ENCODE assay signal across 17 cellular contexts in the genomic region with DNA sequence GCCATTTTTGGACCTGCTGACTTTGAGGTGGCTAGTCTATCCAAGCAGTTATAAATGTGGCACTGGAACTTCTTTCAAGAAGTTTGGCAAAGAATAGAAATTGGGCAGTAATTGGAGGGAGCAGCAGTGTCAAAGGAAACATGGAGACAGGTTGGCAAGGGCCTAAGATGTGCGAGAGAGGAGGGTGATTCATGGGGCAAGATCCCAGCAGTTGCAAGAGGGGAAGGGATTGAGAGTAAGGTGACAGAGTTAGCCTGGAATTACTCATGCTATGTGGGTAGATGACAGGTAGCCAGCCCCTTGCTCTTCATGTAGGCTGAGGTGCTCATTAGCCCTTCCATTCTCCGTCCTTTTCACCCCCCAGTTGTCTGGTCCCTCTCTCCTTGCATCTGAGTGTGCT. TPM values are rescaled to one million over a fixed set of nuclear protein-coding genes. Genes with fewer than 3 reads are reported as not detected.
DNase-seq lines count a peak whose midpoint lies in the region; ATAC-seq and TF ChIP-seq lines count a peak whose summit lies in the region.
"Had no signal": no experiment of that assay in that cellular context is flagged by ENCODE, and none has a peak within 500 bp of the region (broad histone marks: within the 10 kb centered on the region; RNA-seq: fewer than 3 reads in every experiment).

No MANE protein-coding gene starts in this region.

- intact Hi-C loops in PC-3 (cut with micrococcal nuclease), result no loop called here

- DNase-seq in activated effector memory CD4-positive, alpha-beta T cell treated with anti-CD3 and anti-CD28 coated beads, Interleukin-2, amount 50 U/mL, for 16 hours, result peak; percentile 16
- DNase-seq in activated effector memory CD4-positive, alpha-beta T cell treated with Interleukin-2 at 50 U/mL for 16 hours, result no peak
- DNase-seq in PC-3 (peak; percentile 17), foreskin keratinocyte (no peak), smooth muscle cell (lab: John Stamatoyannopoulos, UW; ENCODE audit: unreplicated experiment) (no peak), SKM-1 (lab: John Stamatoyannopoulos, UW; ENCODE audit: unreplicated experiment) (no peak)
- no peak for DNase-seq in activated CD4-positive, alpha-beta T cell treated with anti-CD3 and anti-CD28 coated beads, Interleukin-2, amount 50 U/mL, for 1 hour
- DNase-seq: 8988T, COR-L47, Karpas-422, MV-4-11, NCI-H1436, NCI-H2029 treated with DMSO at 0.1 percent for 48 hours, NCI-H510A treated with DMSO at 0.1 percent for 48 hours, SHP77 treated with DMSO at 0.1 percent for 48 hours had no signal

- H3K9me2 ChIP-seq in PC-3 (replicated peaks; ENCODE audit: low read length), result no peaks in the 10 kb centered on the region

- ATAC-seq in PC-3, result no peak
- peak; percentile 42 for ATAC-seq in foreskin keratinocyte
- ATAC-seq in GM19395 (IDR thresholded peaks at IDR 0.05; ENCODE audit: unreplicated experiment), result no peak
- ATAC-seq: HepG2 had no signal

- WGBS in smooth muscle cell (ENCODE audit: low lambda C conversion rate), result 78% methylated on average over 2 of the region's 2 CpGs

- H3K27ac ChIP-seq in PC-3 (ENCODE audit: low read length) (no peak overlapping the region), foreskin keratinocyte (no peak overlapping the region), smooth muscle cell (ENCODE audit: low read depth) (no peak overlapping the region)

- no peaks in the 10 kb centered on the region for H3K4me1 ChIP-seq in PC-3 (ENCODE audit: insufficient read depth, low read length)
- no peaks in the 10 kb centered on the region for H3K4me1 ChIP-seq in foreskin keratinocyte
- peaks cover 8% of the 10 kb centered on the region for H3K4me1 ChIP-seq in smooth muscle cell (ENCODE audit: low read depth)

- CTCF ChIA-PET in PC-3 (lab: Charles Lee), result no interaction called here

- H4K20me1 ChIP-seq in PC-3 (ENCODE audit: low read length) (no peaks in the 10 kb centered on the region), smooth muscle cell (ENCODE audit: low read depth) (peaks cover 32% of the 10 kb centered on the region)

- no peaks in the 10 kb centered on the region for H3F3A ChIP-seq in PC-3 (ENCODE audit: low read length, unreplicated experiment)
- no peaks in the 10 kb centered on the region for H3F3A ChIP-seq in smooth muscle cell (ENCODE audit: low read depth)

- no TSS peak for BruUV-seq in PC-3 (replicated peaks; lab: Mats Ljungman, UMichigan)

- H3K4me3 ChIP-seq in PC-3 (ENCODE audit: low read length) (no peak overlapping the region), smooth muscle cell (no peak overlapping the region)

- H3K9ac ChIP-seq in PC-3 (ENCODE audit: low read length) (no peak overlapping the region), smooth muscle cell (ENCODE audit: low read depth) (no peak overlapping the region)

- POLR2A ChIA-PET in PC-3 (lab: Charles Lee; ENCODE audit: unreplicated experiment), result no interaction called here

- TF ChIP-seq CTCF in PC-3 (conservative IDR thresholded peaks at IDR 0.05; ENCODE audit: low read depth, low read length), result no peak
- TF ChIP-seq CTCF in foreskin keratinocyte (conservative IDR thresholded peaks at IDR 0.05), result no peak
- no peak for TF ChIP-seq CTCF in smooth muscle cell (IDR thresholded peaks at IDR 0.05; ENCODE audit: borderline replicate concordance, insufficient read depth, poor library complexity, severe bottlenecking)

- H2AFZ ChIP-seq in PC-3 (ENCODE audit: low read length) (no peak overlapping the region), smooth muscle cell (ENCODE audit: low read depth) (no peak overlapping the region)

- no peaks in the 10 kb centered on the region for H3K79me2 ChIP-seq in PC-3 (ENCODE audit: low read length)
- H3K79me2 ChIP-seq in smooth muscle cell (ENCODE audit: low read depth), result no peaks in the 10 kb centered on the region

- H3K9me3 ChIP-seq in PC-3 (ENCODE audit: low read length), result no peaks in the 10 kb centered on the region
- no peaks in the 10 kb centered on the region for H3K9me3 ChIP-seq in smooth muscle cell (replicated peaks; ENCODE audit: low read depth)

- H3K27me3 ChIP-seq in PC-3 (ENCODE audit: low read length) (no peaks in the 10 kb centered on the region), foreskin keratinocyte (no peaks in the 10 kb centered on the region), smooth muscle cell (ENCODE audit: low read depth) (peaks cover 7% of the 10 kb centered on the region)

- no peak overlapping the region for H3K4me2 ChIP-seq in PC-3 (ENCODE audit: low read length)
- H3K4me2 ChIP-seq in smooth muscle cell, result peak overlapping the region; percentile 52

- H3K36me3 ChIP-seq in PC-3 (ENCODE audit: low read depth, low read length), result no peaks in the 10 kb centered on the region
- H3K36me3 ChIP-seq in smooth muscle cell (ENCODE audit: low read depth), result no peaks in the 10 kb centered on the region

RNA-seq across cellular contexts. Expression of gene FBXL14, which starts 42.2 kb away (rescaled TPM):
- 18.3 and 21.8 TPM in 2 replicates for total RNA-seq in PC-3 (2014; rRNA removed)
- total RNA-seq in foreskin keratinocyte, result 5.3 and 5.9 TPM in 2 replicates
- polyA plus RNA-seq in foreskin keratinocyte, result 1.5 and 2.0 TPM in 2 replicates
- total RNA-seq in smooth muscle cell, result 7.4 and 9.3 TPM in 2 replicates
- polyA plus RNA-seq in smooth muscle cell, result 5.0 and 6.6 TPM in 2 replicates

Comparison
In these comparisons a context has a peak if more than half of its experiments do, and no peak if none do; other contexts are left out.
1. DNase-seq: peak in activated effector memory CD4-positive, alpha-beta T cell treated with anti-CD3 and anti-CD28 coated beads, Interleukin-2, amount 50 U/mL, for 16 hours (single experiment) and PC-3 (single experiment); none in activated effector memory CD4-positive, alpha-beta T cell treated with Interleukin-2 at 50 U/mL for 16 hours (single experiment), foreskin keratinocyte (0 of 2), smooth muscle cell (single experiment), activated CD4-positive, alpha-beta T cell treated with anti-CD3 and anti-CD28 coated beads, Interleukin-2, amount 50 U/mL, for 1 hour (single experiment) and SKM-1 (single experiment).